ENCODE assay signal across 1 cellular context in genomic region chr11:26187639-26188038, GRCh38.
TF ChIP-seq lines count a peak whose summit lies in the region.

No MANE protein-coding gene starts in this region.

TF ChIP-seq in HepG2, 621 proteins besides CTCF, POLR2A, EP300 and RAD21 (continued from another document and continues in another):
- TF ChIP-seq ZBTB25 (CRISPR knock-in tag; IDR thresholded peaks at IDR 0.05) = no peak
- peak; percentile 12; the same call in 1 of the 2 replicates for TF ChIP-seq SALL1 (CRISPR knock-in tag; IDR thresholded peaks at IDR 0.05)
- TF ChIP-seq, protein P1, sequence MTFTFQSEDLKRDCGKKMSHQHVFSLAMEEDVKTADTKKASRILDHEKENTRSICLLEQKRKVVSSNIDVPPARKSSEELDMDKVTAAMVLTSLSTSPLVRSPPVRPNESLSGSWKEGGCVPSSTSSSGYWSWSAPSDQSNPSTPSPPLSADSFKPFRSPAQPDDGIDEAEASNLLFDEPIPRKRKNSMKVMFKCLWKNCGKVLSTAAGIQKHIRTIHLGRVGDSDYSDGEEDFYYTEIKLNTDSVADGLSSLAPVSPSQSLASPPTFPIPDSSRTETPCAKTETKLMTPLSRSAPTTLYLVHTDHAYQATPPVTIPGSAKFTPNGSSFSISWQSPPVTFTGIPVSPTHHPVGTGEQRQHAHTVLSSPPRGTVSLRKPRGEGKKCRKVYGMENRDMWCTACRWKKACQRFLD (CRISPR knock-in tag; IDR thresholded peaks at IDR 0.05; ENCODE audit: borderline replicate concordance) = no peak
- TF ChIP-seq ZNF703 (CRISPR knock-in tag; IDR thresholded peaks at IDR 0.05; ENCODE audit: borderline replicate concordance) = no peak
- no peak for TF ChIP-seq EHMT2 (IDR thresholded peaks at IDR 0.05; ENCODE audit: borderline replicate concordance, low read depth, low read length)
- TF ChIP-seq JARID2 (CRISPR knock-in tag; IDR thresholded peaks at IDR 0.05; ENCODE audit: insufficient replicate concordance) = no peak
- no peak for TF ChIP-seq NFE2 (CRISPR knock-in tag; IDR thresholded peaks at IDR 0.05)
- no peak for TF ChIP-seq SIN3B (IDR thresholded peaks at IDR 0.05; ENCODE audit: low read length)
- TF ChIP-seq FOXP1 (IDR thresholded peaks at IDR 0.05) = no peak
- TF ChIP-seq FOXP1 (CRISPR knock-in tag; IDR thresholded peaks at IDR 0.05) = peak; percentile 42
- no peak for TF ChIP-seq ZNF788 (CRISPR knock-in tag; IDR thresholded peaks at IDR 0.05; ENCODE audit: borderline replicate concordance)
- no peak for TF ChIP-seq ZNF335 (CRISPR knock-in tag; IDR thresholded peaks at IDR 0.05)
- TF ChIP-seq DZIP1 (CRISPR knock-in tag; IDR thresholded peaks at IDR 0.05) = no peak
- TF ChIP-seq, protein P2, sequence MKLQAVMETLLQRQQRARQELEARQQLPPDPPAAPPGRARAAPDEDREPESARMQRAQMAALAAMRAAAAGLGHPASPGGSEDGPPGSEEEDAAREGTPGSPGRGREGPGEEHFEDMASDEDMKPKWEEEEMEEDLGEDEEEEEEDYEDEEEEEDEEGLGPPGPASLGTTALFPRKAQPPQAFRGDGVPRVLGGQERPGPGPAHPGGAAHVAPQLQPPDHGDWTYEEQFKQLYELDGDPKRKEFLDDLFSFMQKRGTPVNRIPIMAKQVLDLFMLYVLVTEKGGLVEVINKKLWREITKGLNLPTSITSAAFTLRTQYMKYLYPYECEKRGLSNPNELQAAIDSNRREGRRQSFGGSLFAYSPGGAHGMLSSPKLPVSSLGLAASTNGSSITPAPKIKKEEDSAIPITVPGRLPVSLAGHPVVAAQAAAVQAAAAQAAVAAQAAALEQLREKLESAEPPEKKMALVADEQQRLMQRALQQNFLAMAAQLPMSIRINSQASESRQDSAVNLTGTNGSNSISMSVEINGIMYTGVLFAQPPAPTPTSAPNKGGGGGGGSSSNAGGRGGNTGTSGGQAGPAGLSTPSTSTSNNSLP (IDR thresholded peaks at IDR 0.05; ENCODE audit: low read depth, low read length) = peak; percentile 47; the same call in 1 of the 2 replicates
- no peak for TF ChIP-seq ZNF292 (CRISPR knock-in tag; IDR thresholded peaks at IDR 0.05; ENCODE audit: borderline replicate concordance, low read depth)
- no peak for TF ChIP-seq TCF12 (IDR thresholded peaks at IDR 0.05)
- TF ChIP-seq TCF12 (CRISPR knock-in tag; IDR thresholded peaks at IDR 0.05) = no peak
- TF ChIP-seq MTF1 (CRISPR knock-in tag; IDR thresholded peaks at IDR 0.05) = no peak
- no peak for TF ChIP-seq JUNB (CRISPR knock-in tag; IDR thresholded peaks at IDR 0.05; ENCODE audit: borderline replicate concordance)
- TF ChIP-seq ZNF570 (CRISPR knock-in tag; IDR thresholded peaks at IDR 0.05; ENCODE audit: borderline replicate concordance) = no peak
- TF ChIP-seq MAF1 (CRISPR knock-in tag; IDR thresholded peaks at IDR 0.05; ENCODE audit: borderline replicate concordance) = no peak
- TF ChIP-seq SOX5 (CRISPR knock-in tag; IDR thresholded peaks at IDR 0.05; ENCODE audit: borderline replicate concordance) = no peak
- no peak for TF ChIP-seq ZKSCAN1 (IDR thresholded peaks at IDR 0.05; ENCODE audit: low read length)
- no peak for TF ChIP-seq HNF4G (IDR thresholded peaks at IDR 0.05; ENCODE audit: borderline replicate concordance, low read depth, low read length)
- TF ChIP-seq HNF4G (CRISPR knock-in tag; IDR thresholded peaks at IDR 0.05; ENCODE audit: borderline replicate concordance, low read depth) = no peak
- 0 out of 2 replicates have a peak, but pooled peaks have one; percentile 57 for TF ChIP-seq ZNF644 (CRISPR knock-in tag; IDR thresholded peaks at IDR 0.05; ENCODE audit: low read depth)
- no peak for TF ChIP-seq ZNF33B (CRISPR knock-in tag; IDR thresholded peaks at IDR 0.05)
- TF ChIP-seq ZNF792 (CRISPR knock-in tag; IDR thresholded peaks at IDR 0.05) = 0 out of 2 replicates have a peak, but pooled peaks have one; percentile 45
- TF ChIP-seq, protein P3, sequence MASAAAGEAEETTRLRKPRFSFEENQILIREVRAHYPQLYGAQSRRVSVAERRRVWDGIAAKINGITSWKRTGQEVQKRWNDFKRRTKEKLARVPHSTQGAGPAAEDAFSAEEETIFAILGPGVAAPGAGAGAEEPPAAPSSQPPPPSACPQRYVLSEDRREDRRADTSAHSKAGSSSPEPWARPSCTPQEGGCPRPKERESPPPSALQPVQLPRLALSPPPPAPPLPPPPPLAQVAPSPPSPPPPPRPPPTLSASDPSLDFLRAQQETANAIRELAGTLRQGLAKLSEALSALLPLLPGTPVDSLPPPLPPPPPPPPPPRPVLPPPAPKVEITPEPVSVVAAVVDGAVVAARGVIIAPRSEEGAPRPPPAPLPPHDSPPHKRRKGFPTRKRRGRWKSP (CRISPR knock-in tag; IDR thresholded peaks at IDR 0.05) = no peak
- TF ChIP-seq MAFG (CRISPR knock-in tag; IDR thresholded peaks at IDR 0.05) = no peak
- TF ChIP-seq ERF (CRISPR knock-in tag; IDR thresholded peaks at IDR 0.05) = no peak
- TF ChIP-seq KLF12 (CRISPR knock-in tag; IDR thresholded peaks at IDR 0.05; ENCODE audit: borderline replicate concordance) = no peak
- TF ChIP-seq ZNF18 (CRISPR knock-in tag; IDR thresholded peaks at IDR 0.05; ENCODE audit: insufficient replicate concordance) = no peak
- TF ChIP-seq RXRA (CRISPR knock-in tag; IDR thresholded peaks at IDR 0.05) = no peak
- TF ChIP-seq, protein P4, sequence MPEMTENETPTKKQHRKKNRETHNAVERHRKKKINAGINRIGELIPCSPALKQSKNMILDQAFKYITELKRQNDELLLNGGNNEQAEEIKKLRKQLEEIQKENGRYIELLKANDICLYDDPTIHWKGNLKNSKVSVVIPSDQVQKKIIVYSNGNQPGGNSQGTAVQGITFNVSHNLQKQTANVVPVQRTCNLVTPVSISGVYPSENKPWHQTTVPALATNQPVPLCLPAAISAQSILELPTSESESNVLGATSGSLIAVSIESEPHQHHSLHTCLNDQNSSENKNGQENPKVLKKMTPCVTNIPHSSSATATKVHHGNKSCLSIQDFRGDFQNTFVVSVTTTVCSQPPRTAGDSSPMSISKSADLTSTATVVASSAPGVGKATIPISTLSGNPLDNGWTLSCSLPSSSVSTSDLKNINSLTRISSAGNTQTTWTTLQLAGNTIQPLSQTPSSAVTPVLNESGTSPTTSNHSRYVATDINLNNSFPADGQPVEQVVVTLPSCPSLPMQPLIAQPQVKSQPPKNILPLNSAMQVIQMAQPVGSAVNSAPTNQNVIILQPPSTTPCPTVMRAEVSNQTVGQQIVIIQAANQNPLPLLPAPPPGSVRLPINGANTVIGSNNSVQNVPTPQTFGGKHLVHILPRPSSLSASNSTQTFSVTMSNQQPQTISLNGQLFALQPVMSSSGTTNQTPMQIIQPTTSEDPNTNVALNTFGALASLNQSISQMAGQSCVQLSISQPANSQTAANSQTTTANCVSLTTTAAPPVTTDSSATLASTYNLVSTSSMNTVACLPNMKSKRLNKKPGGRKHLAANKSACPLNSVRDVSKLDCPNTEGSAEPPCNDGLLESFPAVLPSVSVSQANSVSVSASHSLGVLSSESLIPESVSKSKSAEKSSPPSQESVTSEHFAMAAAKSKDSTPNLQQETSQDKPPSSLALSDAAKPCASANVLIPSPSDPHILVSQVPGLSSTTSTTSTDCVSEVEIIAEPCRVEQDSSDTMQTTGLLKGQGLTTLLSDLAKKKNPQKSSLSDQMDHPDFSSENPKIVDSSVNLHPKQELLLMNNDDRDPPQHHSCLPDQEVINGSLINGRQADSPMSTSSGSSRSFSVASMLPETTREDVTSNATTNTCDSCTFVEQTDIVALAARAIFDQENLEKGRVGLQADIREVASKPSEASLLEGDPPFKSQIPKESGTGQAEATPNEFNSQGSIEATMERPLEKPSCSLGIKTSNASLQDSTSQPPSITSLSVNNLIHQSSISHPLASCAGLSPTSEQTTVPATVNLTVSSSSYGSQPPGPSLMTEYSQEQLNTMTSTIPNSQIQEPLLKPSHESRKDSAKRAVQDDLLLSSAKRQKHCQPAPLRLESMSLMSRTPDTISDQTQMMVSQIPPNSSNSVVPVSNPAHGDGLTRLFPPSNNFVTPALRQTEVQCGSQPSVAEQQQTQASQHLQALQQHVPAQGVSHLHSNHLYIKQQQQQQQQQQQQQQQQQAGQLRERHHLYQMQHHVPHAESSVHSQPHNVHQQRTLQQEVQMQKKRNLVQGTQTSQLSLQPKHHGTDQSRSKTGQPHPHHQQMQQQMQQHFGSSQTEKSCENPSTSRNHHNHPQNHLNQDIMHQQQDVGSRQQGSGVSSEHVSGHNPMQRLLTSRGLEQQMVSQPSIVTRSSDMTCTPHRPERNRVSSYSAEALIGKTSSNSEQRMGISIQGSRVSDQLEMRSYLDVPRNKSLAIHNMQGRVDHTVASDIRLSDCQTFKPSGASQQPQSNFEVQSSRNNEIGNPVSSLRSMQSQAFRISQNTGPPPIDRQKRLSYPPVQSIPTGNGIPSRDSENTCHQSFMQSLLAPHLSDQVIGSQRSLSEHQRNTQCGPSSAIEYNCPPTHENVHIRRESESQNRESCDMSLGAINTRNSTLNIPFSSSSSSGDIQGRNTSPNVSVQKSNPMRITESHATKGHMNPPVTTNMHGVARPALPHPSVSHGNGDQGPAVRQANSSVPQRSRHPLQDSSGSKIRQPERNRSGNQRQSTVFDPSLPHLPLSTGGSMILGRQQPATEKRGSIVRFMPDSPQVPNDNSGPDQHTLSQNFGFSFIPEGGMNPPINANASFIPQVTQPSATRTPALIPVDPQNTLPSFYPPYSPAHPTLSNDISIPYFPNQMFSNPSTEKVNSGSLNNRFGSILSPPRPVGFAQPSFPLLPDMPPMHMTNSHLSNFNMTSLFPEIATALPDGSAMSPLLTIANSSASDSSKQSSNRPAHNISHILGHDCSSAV (CRISPR knock-in tag; IDR thresholded peaks at IDR 0.05; ENCODE audit: borderline replicate concordance) = no peak
- no peak for TF ChIP-seq ZNF264 (CRISPR knock-in tag; IDR thresholded peaks at IDR 0.05)
- TF ChIP-seq NCOA2 (CRISPR knock-in tag; IDR thresholded peaks at IDR 0.05) = peak; percentile 45
- 0 out of 2 replicates have a peak, but pooled peaks have one; percentile 43 for TF ChIP-seq TRIM24 (CRISPR knock-in tag; IDR thresholded peaks at IDR 0.05)
- TF ChIP-seq ZFP41 (CRISPR knock-in tag; IDR thresholded peaks at IDR 0.05; ENCODE audit: borderline replicate concordance) = no peak
- peak; percentile 32; the same call in 1 of the 2 replicates for TF ChIP-seq HNF4A (CRISPR knock-in tag; IDR thresholded peaks at IDR 0.05)
- TF ChIP-seq PLRG1 (conservative IDR thresholded peaks at IDR 0.05) = no peak
- TF ChIP-seq ZNF574 (CRISPR knock-in tag; IDR thresholded peaks at IDR 0.05) = no peak
- no peak for TF ChIP-seq ZNF350 (CRISPR knock-in tag; IDR thresholded peaks at IDR 0.05; ENCODE audit: borderline replicate concordance, low read depth)
- TF ChIP-seq ZNF607 (CRISPR knock-in tag; IDR thresholded peaks at IDR 0.05; ENCODE audit: borderline replicate concordance) = no peak
- peak; percentile 27; the same call in 1 of the 2 replicates for TF ChIP-seq ELF3 (CRISPR knock-in tag; IDR thresholded peaks at IDR 0.05)
- TF ChIP-seq REPIN1 (CRISPR knock-in tag; IDR thresholded peaks at IDR 0.05; ENCODE audit: borderline replicate concordance, low read depth) = no peak
- TF ChIP-seq ZNF343 (CRISPR knock-in tag; IDR thresholded peaks at IDR 0.05) = no peak
